ENCODE assay signal across 25 cellular contexts in the genomic region with DNA sequence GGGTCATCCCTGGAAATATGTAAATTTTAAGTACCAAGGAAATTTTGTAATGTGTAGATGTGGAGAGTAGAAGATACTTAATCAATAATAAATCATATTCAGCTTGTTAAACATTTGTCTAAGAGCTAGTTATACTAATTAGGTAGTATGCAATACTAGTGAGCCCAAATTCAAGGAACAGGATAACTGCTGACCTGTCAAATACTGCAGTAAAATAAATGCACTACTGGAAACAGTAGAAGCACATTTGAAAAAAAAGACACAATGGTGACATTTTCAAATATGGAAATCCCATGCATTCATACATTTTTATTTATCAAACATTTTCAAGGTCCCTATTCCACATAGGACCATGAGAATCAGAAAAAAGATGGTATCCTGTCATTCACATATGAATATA. TPM values are rescaled to one million over a fixed set of nuclear protein-coding genes. Genes with fewer than 3 reads are reported as not detected.
DNase-seq lines count a peak whose midpoint lies in the region; ATAC-seq, FAIRE-seq and TF ChIP-seq lines count a peak whose summit lies in the region.
"Had no signal": no experiment of that assay in that cellular context is flagged by ENCODE, and none has a peak within 500 bp of the region (broad histone marks: within the 10 kb centered on the region; RNA-seq: fewer than 3 reads in every experiment).

No MANE protein-coding gene starts in this region.

- peaks cover 11 to 23% of the 10 kb centered on the region in 2 experiments; a peak in 2 of 4 replicates for H3K79me1 ChIP-seq in IMR-90 (ENCODE audit: low read depth in 1 of 2, low read length in 2 of 2)

- H3K18ac ChIP-seq in IMR-90 (ENCODE audit: low read depth, low read length), result no peak overlapping the region

- no peak overlapping the region for H3K4ac ChIP-seq in IMR-90 (ENCODE audit: low read depth, low read length)

- H3K27ac ChIP-seq in A549, result no peak overlapping the region
- no peak overlapping the region for H3K27ac ChIP-seq in IMR-90 (ENCODE audit: insufficient read depth, low read length)
- no peak overlapping the region for H3K27ac ChIP-seq in K562 (ENCODE audit: extremely low read depth, low read depth, low read length)
- H3K27ac ChIP-seq: BLaER1 treated with 17β-estradiol and CSF1 and Interleukin-3, amounts not matched to agents 10 nM and 100 nM; C4-2B had no signal

- CTCF ChIA-PET in A549 (lab: Yijun Ruan, JAX) (interaction anchor here (1.2 kb wide), 1 partner anchor 17 kb away, joined by 3 read pairs; no protein-coding TSS in a partner anchor), IMR-90 (lab: Yijun Ruan, JAX) (no interaction called here), K562 (lab: Yijun Ruan, JAX; ENCODE audit: low intra/inter-chr PET ratio) (no interaction called here)

- H4K20me1 ChIP-seq in IMR-90 (ENCODE audit: insufficient read depth, low read length) (no peaks in the 10 kb centered on the region; the same call in 1 of the 2 replicates), K562 (replicated peaks; ENCODE audit: control insufficient read depth, insufficient read depth, low read length) (no peaks in the 10 kb centered on the region)

- no peak overlapping the region for H4K8ac ChIP-seq in IMR-90 (ENCODE audit: low read depth in 2 of 2, low read length in 2 of 2)

- TF ChIP-seq POLR2A in A549 (IDR thresholded peaks at IDR 0.05; ENCODE audit: low read length), result no peak
- TF ChIP-seq POLR2A in IMR-90 (IDR thresholded peaks at IDR 0.05; ENCODE audit: low read depth, low read length), result no peak
- TF ChIP-seq POLR2A in K562 (conservative IDR thresholded peaks at IDR 0.05), result no peak

- H2BK20ac ChIP-seq in IMR-90 (ENCODE audit: low read depth, low read length), result no peak overlapping the region

- no peak overlapping the region; the same call in 1 of the 2 replicates for H3K56ac ChIP-seq in IMR-90 (ENCODE audit: extremely low read depth, insufficient read depth, low read length)

- H4K91ac ChIP-seq in IMR-90 (ENCODE audit: insufficient read depth, low read depth, low read length), result no peak overlapping the region

- BruUV-seq in IMR-90 (replicated peaks; lab: Mats Ljungman, UMichigan) (no TSS peak), K562 (replicated peaks; lab: Mats Ljungman, UMichigan) (no TSS peak)

- H2BK5ac ChIP-seq in IMR-90 (ENCODE audit: low read depth, low read length, poor library complexity, severe bottlenecking), result no peak overlapping the region

- dilution Hi-C loops in IMR-90 (cut with HindIII; ENCODE audit: low sequenced_read_pairs, unreplicated experiment), result no loop called here

- H3K9me3 ChIP-seq in A549, result no peaks in the 10 kb centered on the region
- no peaks in the 10 kb centered on the region for H3K9me3 ChIP-seq in IMR-90 (ENCODE audit: control insufficient read depth, insufficient read depth, low read length)
- no peaks in the 10 kb centered on the region for H3K9me3 ChIP-seq in K562 (replicated peaks; ENCODE audit: control insufficient read depth, insufficient read depth, low read depth, low read length)
- H3K9me3 ChIP-seq: BLaER1 treated with 17β-estradiol and CSF1 and Interleukin-3, amounts not matched to agents 10 nM and 100 nM had no signal

- H3K4me1 ChIP-seq in A549, result no peaks in the 10 kb centered on the region
- no peaks in the 10 kb centered on the region for H3K4me1 ChIP-seq in IMR-90 (ENCODE audit: control insufficient read depth, insufficient read depth, low read length)
- no peaks in the 10 kb centered on the region for H3K4me1 ChIP-seq in K562 (replicated peaks in 1 of 2; ENCODE audit: control insufficient read depth in 2 of 2, insufficient read depth in 2 of 2, low read length in 2 of 2)
- H3K4me1 ChIP-seq: BLaER1 treated with 17β-estradiol and CSF1 and Interleukin-3, amounts not matched to agents 10 nM and 100 nM had no signal

- H3K9me1 ChIP-seq in IMR-90 (ENCODE audit: insufficient read depth, low read length) (no peaks in the 10 kb centered on the region), K562 (ENCODE audit: control insufficient read depth, insufficient read depth, low read length) (no peaks in the 10 kb centered on the region)

- TF ChIP-seq EP300 in A549 (IDR thresholded peaks at IDR 0.05) (no peak), K562 (IDR thresholded peaks at IDR 0.05; ENCODE audit: low read length) (no peak)

- TF ChIP-seq RAD21 in A549 (conservative IDR thresholded peaks at IDR 0.05 in 1 of 2, IDR thresholded peaks at IDR 0.05 in 1 of 2) (no peak), IMR-90 (IDR thresholded peaks at IDR 0.05; ENCODE audit: low read length) (no peak), K562 (CRISPR knock-in tag; conservative IDR thresholded peaks at IDR 0.05 in 1 of 2, IDR thresholded peaks at IDR 0.05 in 1 of 2) (no peak)

- H3K27me3 ChIP-seq in IMR-90 (ENCODE audit: control insufficient read depth, insufficient read depth, low read length) (no peaks in the 10 kb centered on the region), K562 (ENCODE audit: control insufficient read depth in 2 of 2, insufficient read depth in 2 of 2, low read length in 2 of 2) (no peaks in the 10 kb centered on the region)
- H3K27me3 ChIP-seq: BLaER1 treated with 17β-estradiol and CSF1 and Interleukin-3, amounts not matched to agents 10 nM and 100 nM had no signal

- no peak overlapping the region for H2BK120ac ChIP-seq in IMR-90 (ENCODE audit: low read depth, low read length)

- no peak overlapping the region for H3K23ac ChIP-seq in IMR-90 (ENCODE audit: low read depth, low read length)

- TF ChIP-seq CTCF in A549 (IDR thresholded peaks at IDR 0.05), result no peak
- no peak for TF ChIP-seq CTCF in IMR-90 (conservative IDR thresholded peaks at IDR 0.05; ENCODE audit: low read depth, low read length)
- TF ChIP-seq CTCF in K562 (IDR thresholded peaks at IDR 0.05 in 2 of 3, conservative IDR thresholded peaks at IDR 0.05 in 1 of 3; ENCODE audit: insufficient read depth in 2 of 3, low read depth in 1 of 3, low read length in 3 of 3), result no peak

- FAIRE-seq in A549 (lab: Jason Lieb, UNC) (no peak), K562 (lab: Jason Lieb, UNC) (no peak)
- FAIRE-seq: A204.1, GM12878, GM12892, GM19239 had no signal

- no peak overlapping the region for H2AK5ac ChIP-seq in IMR-90 (ENCODE audit: low read depth, low read length)

- H3K4me3 ChIP-seq in A549 (no peak overlapping the region), IMR-90 (ENCODE audit: insufficient read depth, low read depth, low read length) (no peak overlapping the region), K562 (no peak overlapping the region)
- H3K4me3 ChIP-seq: BLaER1 treated with 17β-estradiol and CSF1 and Interleukin-3, amounts not matched to agents 10 nM and 100 nM; GM12878 had no signal

- no peak overlapping the region for H2AFZ ChIP-seq in IMR-90 (replicated peaks; ENCODE audit: low read length, poor library complexity)
- H2AFZ ChIP-seq in K562 (ENCODE audit: low read depth, low read length), result no peak overlapping the region

- no peak overlapping the region for H4K5ac ChIP-seq in IMR-90 (ENCODE audit: low read depth, low read length)

- H3K9ac ChIP-seq in IMR-90 (ENCODE audit: low read depth, low read length) (no peak overlapping the region), K562 (ENCODE audit: insufficient read depth in 1 of 2, low read depth in 2 of 2, low read length in 2 of 2) (no peak overlapping the region)
- H3K9ac ChIP-seq: BLaER1 treated with 17β-estradiol and CSF1 and Interleukin-3, amounts not matched to agents 10 nM and 100 nM had no signal

- in situ Hi-C loops in IMR-90 (cut with MboI; ENCODE audit: low sequenced_read_pairs) (no loop called here), K562 (cut with MboI) (no loop called here)

- ATAC-seq in A549, result no peak
- no peak for ATAC-seq in IMR-90 (ENCODE audit: low read depth)
- no peak for ATAC-seq in K562
- no peak for ATAC-seq in GM19324 (IDR thresholded peaks at IDR 0.05; ENCODE audit: low FRiP score, unreplicated experiment)
- ATAC-seq: GM12878 had no signal

- DNase-seq in A549 (ENCODE audit: low read depth in 1 of 2, low spot score in 1 of 2) (no peak), IMR-90 (no peak), K562 (ENCODE audit: extremely low read depth in 1 of 4, low spot score in 3 of 4) (no peak), CD1c-positive myeloid dendritic cell (ENCODE audit: extremely low spot score) (no peak), HuH-7 (ENCODE audit: low spot score) (no peak)
- DNase-seq: 8988T; AML-193; CD4-positive, alpha-beta memory T cell; CD4-positive, CD25-positive, alpha-beta regulatory T cell; CD8-positive, alpha-beta memory T cell; COR-L47; DMS 273 treated with DMSO at 0.1 percent for 48 hours; DMS153; DMS53; DMS79; DND-41; EL; GDM1 had no signal

- POLR2A ChIA-PET in A549 (lab: Yijun Ruan, JAX), result no interaction called here
- POLR2A ChIA-PET in IMR-90 (lab: Charles Lee; ENCODE audit: unreplicated experiment), result interaction anchor here (0.5 kb wide), 1 partner anchor 29 kb away, joined by 3 read pairs; no protein-coding TSS in a partner anchor
- POLR2A ChIA-PET in K562 (lab: Yijun Ruan, JAX), result interaction anchor here (0.9 kb wide), 1 partner anchor 25 kb away, joined by 3 read pairs; no protein-coding TSS in a partner anchor

- H3K79me2 ChIP-seq in K562 (ENCODE audit: control insufficient read depth, insufficient read depth, low read length), result 0 out of 3 replicates have a peak, but pooled peaks cover 2% of the 10 kb centered on the region

- H3K36me3 ChIP-seq in IMR-90 (ENCODE audit: control insufficient read depth, insufficient read depth, low read length), result peaks cover 29% of the 10 kb centered on the region
- H3K36me3 ChIP-seq in K562 (ENCODE audit: control insufficient read depth, insufficient read depth, low read length), result peaks cover 93% of the 10 kb centered on the region

- no peak overlapping the region for H3K14ac ChIP-seq in IMR-90 (replicated peaks; ENCODE audit: low read depth, low read length)

- no peak overlapping the region for H2AK9ac ChIP-seq in IMR-90 (replicated peaks; ENCODE audit: low read depth, low read length, poor library complexity)

- intact Hi-C loops in IMR-90 (cut with micrococcal nuclease), result no loop called here
- intact Hi-C loops in K562 (cut with micrococcal nuclease), result no loop called here

- no peak overlapping the region for H3K4me2 ChIP-seq in A549
- H3K4me2 ChIP-seq in IMR-90 (ENCODE audit: low read depth, low read length), result no peak overlapping the region
- no peak overlapping the region for H3K4me2 ChIP-seq in K562 (ENCODE audit: insufficient read depth, low read length)
- H3K4me2 ChIP-seq: BLaER1 treated with 17β-estradiol and CSF1 and Interleukin-3, amounts not matched to agents 10 nM and 100 nM had no signal

- H2BK15ac ChIP-seq in IMR-90 (ENCODE audit: low read depth, low read length), result no peak overlapping the region

RNA-seq across cellular contexts. Expression of a gene that starts 27.2 kb away (rescaled TPM):
- polyA plus RNA-seq in A549 (2011; rRNA removed) (113 and 167 TPM in 2 replicates), A549 (2017; fragmentation: RNase III; extraction: RNeasy Plus Mini Kit Qiagen cat#74134 plus additional on column Dnase treatment) (69.4 to 82.9 TPM (median 72.7 TPM) in 3 replicates), IMR-90 (2012; rRNA removed) (48.0 and 48.9 TPM in 2 replicates), K562 (2011; rRNA removed) (277 and 289 TPM in 2 replicates), K562 (2014; fragmentation: Illumina TruSeq; extraction: Trizol) (208 and 275 TPM in 2 replicates), K562 (2014; fragmentation: Nextera tagmentation; extraction: Ambion mirVana) (100 to 1,000 TPM; 193 to 291 TPM), K562 (2014; rRNA removed) (129 and 172 TPM in 2 replicates)
- 22.8 and 23.2 TPM in 2 replicates for polyA plus RNA-seq in A549 (2012; cell fraction: cytosol; rRNA removed)
- 23.8 and 27.2 TPM in 2 replicates for polyA plus RNA-seq in A549 (2012; cell fraction: nucleus; rRNA removed)
- polyA minus RNA-seq in A549 (2011; rRNA and poly(A)+ RNA removed), result 122 and 127 TPM in 2 replicates
- total RNA-seq in IMR-90 (2012; rRNA removed) (159 and 206 TPM in 2 replicates), K562 (2014; rRNA removed) (155 and 222 TPM in 2 replicates), K562 (2014; rRNA removed; fragmentation: Illumina TruSeq; extraction: Trizol) (283 and 311 TPM in 2 replicates), K562 (2015; rRNA removed; fragmentation: Illumina TruSeq; extraction: Trizol) (187 and 212 TPM in 2 replicates), K562 (2021) (230 and 248 TPM in 2 replicates)
- polyA plus RNA-seq in IMR-90 (2012; cell fraction: cytosol; rRNA removed), result 7.8 and 10.9 TPM in 2 replicates
- polyA plus RNA-seq in IMR-90 (2012; cell fraction: nucleus; rRNA removed; ENCODE audit: low replicate concordance), result 5.6 and 46.3 TPM in 2 replicates
- total RNA-seq in K562 (2011; cell fraction: chromatin; rRNA removed; ENCODE audit: low replicate concordance), result 75.9 and 190 TPM in 2 replicates
- 38.2 and 50.7 TPM in 2 replicates for total RNA-seq in K562 (2011; cell fraction: nucleolus; rRNA removed)
- total RNA-seq in K562 (2011; cell fraction: nucleoplasm; rRNA removed), result 69.8 and 70.2 TPM in 2 replicates
- 48.7 and 94.1 TPM in 2 replicates for polyA plus RNA-seq in K562 (2011; cell fraction: cytosol; rRNA removed)
- polyA plus RNA-seq in K562 (2011; cell fraction: nucleus; rRNA removed), result 121 and 166 TPM in 2 replicates
- 169 and 312 TPM in 2 replicates for polyA plus RNA-seq in K562 (2012)
- 398 and 424 TPM in 2 replicates for polyA minus RNA-seq in K562 (2011; rRNA and poly(A)+ RNA removed)
- 183 and 198 TPM in 2 replicates for polyA minus RNA-seq in K562 (2011; cell fraction: cytosol; rRNA and poly(A)+ RNA removed)
- 40.8 and 115 TPM in 2 replicates for polyA minus RNA-seq in K562 (2011; cell fraction: nucleus; rRNA and poly(A)+ RNA removed)
